8 cellular contexts compared by ENCODE assay signal in the genomic region with DNA sequence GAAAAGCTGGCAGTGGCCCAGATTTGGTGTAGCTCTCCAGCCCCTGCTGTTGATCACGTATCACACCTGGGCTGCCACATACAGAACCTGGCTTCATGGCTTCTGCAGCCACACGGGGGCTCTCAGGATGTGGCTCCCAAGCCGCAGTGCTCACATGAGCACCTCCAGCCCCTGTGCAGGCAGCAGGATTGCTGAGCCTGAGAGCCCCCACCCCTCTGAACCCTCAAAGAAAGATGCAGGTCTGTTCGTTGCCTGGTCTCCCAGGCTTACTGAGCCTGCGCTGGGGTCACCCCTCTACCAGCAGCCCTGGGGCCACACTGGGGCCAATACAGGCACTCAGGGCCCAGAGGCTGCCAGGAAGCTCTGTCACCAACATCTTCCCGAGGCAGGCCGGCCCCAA. TPM values are rescaled to one million over a fixed set of nuclear protein-coding genes. Genes with fewer than 3 reads are reported as not detected.
DNase-seq lines count a peak whose midpoint lies in the region; ATAC-seq, FAIRE-seq and TF ChIP-seq lines count a peak whose summit lies in the region.

No MANE protein-coding gene starts in this region.

- H3K27me3 Mint-ChIP-seq in T-cell (no peaks in the 10 kb centered on the region), H9 (ENCODE audit: low read depth) (peaks cover 12% of the 10 kb centered on the region)

- intact Hi-C loops in GM12878 (cut with micrococcal nuclease; ENCODE audit: unreplicated experiment) = loop anchor here (2.0 kb wide), 1 partner anchor 27 kb away; no protein-coding TSS in a partner anchor

- peaks cover 14% of the 10 kb centered on the region for H3K23me2 ChIP-seq in H9 (ENCODE audit: insufficient read length, low read depth, low read length, poor library complexity, severe bottlenecking)

- H2BK15ac ChIP-seq in H9 (ENCODE audit: low read depth, low read length) = no peak overlapping the region

- no peak for TF ChIP-seq RAD21 in GM12878 (IDR thresholded peaks at IDR 0.05; ENCODE audit: insufficient read depth, low read depth, low read length)

- H3K36me3 Mint-ChIP-seq in T-cell (peaks cover 18% of the 10 kb centered on the region), H9 (ENCODE audit: insufficient read depth in 1 of 3, low read depth in 3 of 3) (peaks cover 0 to 8% (median 2%) of the 10 kb centered on the region in 3 experiments; a peak in 5 of 7 replicates)

- H3K27ac ChIP-seq in GM12878 (ENCODE audit: control insufficient read depth, insufficient read depth) (peak overlapping the region; percentile 84), skin epidermis (peak overlapping the region in 20 of 21 experiments; percentile 34 to 95 (median 84)), H9 (ENCODE audit: insufficient read length, low read depth, low read length) (no peak overlapping the region)

- 41% methylated on average over 7 of the region's 7 CpGs for WGBS in GM12878 (ENCODE audit: insufficient coverage, insufficient replicate concordance, low lambda C conversion rate, missing lambda C conversion rate)
- WGBS in H9 (ENCODE audit: extremely low coverage, insufficient read length, low lambda C conversion rate) = no CpG with 5 or more reads among the region's 7 CpGs

- H3K9me3 Mint-ChIP-seq in T-cell (no peaks in the 10 kb centered on the region), H9 (no peaks in the 10 kb centered on the region)

- peaks cover 69% of the 10 kb centered on the region for H3K79me2 ChIP-seq in GM12878 (ENCODE audit: control insufficient read depth, insufficient read depth, low read length)
- H3K79me2 ChIP-seq in H9 (ENCODE audit: insufficient read depth, low read length) = peaks cover 2% of the 10 kb centered on the region; the same call in 1 of the 2 replicates

- no peak for TF ChIP-seq EP300 in GM12878 (IDR thresholded peaks at IDR 0.05; ENCODE audit: borderline replicate concordance in 1 of 2, control insufficient read depth in 1 of 2, low read depth in 2 of 2, low read length in 2 of 2)

- no peak overlapping the region for H4K91ac ChIP-seq in H9 (ENCODE audit: insufficient read length, low read depth, low read length)

- POLR2A ChIA-PET in T-cell (lab: Charles Lee) (interaction anchor here in 1 of 2 donors (1.9 kb wide), 1 partner anchor 62 kb away, joined by 4 read pairs; the partner anchor contains the start of gene POP4), GM12878 (lab: Charles Lee) (interaction anchor here (0.7 to 2.3 kb wide), 7 partner anchors 21 to 319 kb away, joined by 3 to 16 read pairs (median 5); partner anchors contain the start of genes C19orf12 and POP4)

- no peak overlapping the region for H3T11ph ChIP-seq in H9 (ENCODE audit: low read length)

- no peaks in the 10 kb centered on the region for H3K27me3 ChIP-seq in GM12878 (replicated peaks in 1 of 2; ENCODE audit: control insufficient read depth in 2 of 2, insufficient read depth in 2 of 2, low read length in 1 of 2)
- H3K27me3 ChIP-seq in H9 (ENCODE audit: insufficient read depth, low read length) = no peaks in the 10 kb centered on the region

- H2BK5ac ChIP-seq in H9 (ENCODE audit: insufficient read length, low read length) = no peak overlapping the region

- H2AFZ ChIP-seq in GM12878 (ENCODE audit: control insufficient read depth, low read depth, low read length) (no peak overlapping the region), H9 (ENCODE audit: low read length) (no peak overlapping the region)

- H3K4me2 ChIP-seq in GM12878 (ENCODE audit: control insufficient read depth, insufficient read depth) (peak overlapping the region; percentile 91), H9 (ENCODE audit: insufficient read depth, insufficient read length, low read length) (no peak overlapping the region)

- H3K27ac Mint-ChIP-seq in T-cell (peak overlapping the region; percentile 95 to 97), H9 (no peak overlapping the region)

- FAIRE-seq in GM12891 (lab: Jason Lieb, UNC) (peak; percentile 76), GM12878 (lab: Jason Lieb, UNC) (no peak)

- peak overlapping the region; percentile 88 to 93 (median 89) for H3K4me3 Mint-ChIP-seq in T-cell
- no peak overlapping the region for H3K4me3 Mint-ChIP-seq in H9

- H3K18ac ChIP-seq in H9 (ENCODE audit: insufficient read length, low read depth, low read length) = no peak overlapping the region

- in situ Hi-C loops in GM12878 (cut with MboI) = loop anchor here (10.0 kb wide), 1 partner anchor 53 kb away; no protein-coding TSS in a partner anchor

- CTCF ChIA-PET in T-cell (lab: Charles Lee) (interaction anchor here (0.7 to 4.2 kb wide), 13 partner anchors 12 to 62 kb away, joined by 3 to 42 read pairs (median 6); partner anchors contain the start of genes C19orf12 (in 1 of the 2) and POP4 (in 1 of the 2)), GM12878 (lab: Yijun Ruan, JAX) (interaction anchor here (0.9 to 6.5 kb wide), 7 partner anchors 10 to 92 kb away, joined by 3 to 111 read pairs (median 26); partner anchors contain the start of genes C19orf12 and POP4)

- H3K4me1 ChIP-seq in GM12878 (ENCODE audit: control insufficient read depth, insufficient read depth, low read length) (peaks cover 59% of the 10 kb centered on the region), H9 (ENCODE audit: insufficient read depth, low read length) (peaks cover 8% of the 10 kb centered on the region; the same call in 1 of the 2 replicates)

- no peaks in the 10 kb centered on the region for H4K20me1 ChIP-seq in GM12878 (ENCODE audit: control insufficient read depth, insufficient read depth)
- no peaks in the 10 kb centered on the region for H4K20me1 ChIP-seq in H9 (ENCODE audit: control insufficient read depth, insufficient read depth, insufficient read length)

- H3K56ac ChIP-seq in H9 (ENCODE audit: insufficient read length, low read depth, low read length) = no peak overlapping the region

- no TSS peak for BruUV-seq in GM12878 (replicated peaks; lab: Mats Ljungman, UMichigan)

- H3K4me1 Mint-ChIP-seq in T-cell (peaks cover 72 to 79% (median 73%) of the 10 kb centered on the region in 3 donors), H9 (peaks cover 11 to 20% of the 10 kb centered on the region in 2 experiments)

- DNase-seq in GM12891 (ENCODE audit: insufficient read length, low spot score) (no peak), T-cell (peak; percentile 38 to 80 (median 68)), GM12878 (ENCODE audit: low read depth, low spot score) (no peak), H9 (no peak)

- no peak overlapping the region for H2AK5ac ChIP-seq in H9 (ENCODE audit: insufficient read length, low read length)

- peaks cover 3% of the 10 kb centered on the region for H3K79me1 ChIP-seq in H9 (ENCODE audit: insufficient read depth, low read depth, low read length, poor library complexity, severe bottlenecking)

- H3K9me3 ChIP-seq in GM12878 (replicated peaks; ENCODE audit: control insufficient read depth, insufficient read depth, low read length) = no peaks in the 10 kb centered on the region
- no peaks in the 10 kb centered on the region for H3K9me3 ChIP-seq in H9 (ENCODE audit: control insufficient read depth, low read depth, low read length)

- TF ChIP-seq POLR2A in GM12891 (IDR thresholded peaks at IDR 0.05; ENCODE audit: low read depth, low read length) (no peak), GM12878 (IDR thresholded peaks at IDR 0.05; ENCODE audit: low read depth, low read length) (no peak; the same call in 1 of the 2 replicates)

- ATAC-seq in T-cell (replicated peaks in 1 of 4) (peak; percentile 53 to 64 (median 56)), GM12878 (peak; percentile 24), GM19397 (IDR thresholded peaks at IDR 0.05; ENCODE audit: unreplicated experiment) (no peak), GM18858 (IDR thresholded peaks at IDR 0.05; ENCODE audit: unreplicated experiment) (no peak), HG02571 (IDR thresholded peaks at IDR 0.05; ENCODE audit: unreplicated experiment) (no peak)

- H2BK12ac ChIP-seq in H9 (ENCODE audit: insufficient read length, low read depth, low read length) = no peak overlapping the region

- no peak overlapping the region for H4K5ac ChIP-seq in H9 (ENCODE audit: insufficient read length, low read depth, low read length)

- H3K14ac ChIP-seq in H9 (ENCODE audit: insufficient read depth, low read length) = no peak overlapping the region

- SMC1A ChIA-PET in GM12878 (lab: Charles Lee; ENCODE audit: uncharacterized antibody, unreplicated experiment) = interaction anchor here (0.7 to 4.7 kb wide), 14 partner anchors 8 to 200 kb away, joined by 3 to 42 read pairs (median 4); no protein-coding TSS in a partner anchor

- H2BK120ac ChIP-seq in H9 (ENCODE audit: low read depth, low read length, poor library complexity, severe bottlenecking) = no peak overlapping the region

- no peak overlapping the region for H2BK20ac ChIP-seq in H9 (ENCODE audit: low read depth, low read length, poor library complexity, severe bottlenecking)

- H4K8ac ChIP-seq in H9 (replicated peaks; ENCODE audit: insufficient read length, low read depth, low read length) = no peak overlapping the region

- no peaks in the 10 kb centered on the region; a peak in 2 of 4 replicates for H3K36me3 ChIP-seq in GM12878 (ENCODE audit: control insufficient read depth in 2 of 2, insufficient read depth in 2 of 2, low read length in 1 of 2)

- no peak overlapping the region for H3K23ac ChIP-seq in H9 (ENCODE audit: insufficient read length, low read depth, low read length)

- H3K9ac ChIP-seq in GM12878 (ENCODE audit: control insufficient read depth, insufficient read depth, low read length) (peak overlapping the region; percentile 69), H9 (ENCODE audit: extremely low read depth, insufficient read length, low read length) (no peak overlapping the region)

- peak; percentile 19 to 39 (median 33); a peak in 3 of 6 replicates for TF ChIP-seq CTCF in GM12878 (IDR thresholded peaks at IDR 0.05 in 2 of 3, conservative IDR thresholded peaks at IDR 0.05 in 1 of 3; ENCODE audit: control insufficient read depth in 2 of 3, extremely low read depth in 1 of 3, insufficient read depth in 1 of 3, low read depth in 3 of 3, low read length in 3 of 3)
- TF ChIP-seq CTCF in H9 (conservative IDR thresholded peaks at IDR 0.05) = no peak

- RAD21 ChIA-PET in GM12878 (lab: Charles Lee; ENCODE audit: unreplicated experiment) = interaction anchor here (1.0 to 5.3 kb wide), 3 partner anchors 47 to 61 kb away, joined by 3 to 78 read pairs (median 37); partner anchors contain the start of gene C19orf12

- H3K4ac ChIP-seq in H9 (ENCODE audit: low read depth, low read length) = no peak overlapping the region

- peak overlapping the region; percentile 92 for H3K4me3 ChIP-seq in GM12878
- peak overlapping the region in 2 of 7 experiments; percentile 68 to 79 for H3K4me3 ChIP-seq in skin epidermis

RNA-seq across cellular contexts. Expression of gene PLEKHF1, which starts 2.7 kb away (rescaled TPM):
- polyA plus RNA-seq in GM12891 (2012; ENCODE audit: low read depth, missing spikeins) = 5.1 TPM
- 10 to 100 TPM; 13.2 to 42.6 (median 34.5) TPM for total RNA-seq in T-cell
- total RNA-seq in GM12878 (2013; cell fraction: nucleolus; rRNA removed) = 27.3 and 32.2 TPM in 2 replicates
- total RNA-seq in GM12878 (2014; rRNA removed) = 18.6 and 20.2 TPM in 2 replicates
- total RNA-seq in GM12878 (2014; rRNA removed; fragmentation: Illumina TruSeq; extraction: Trizol) = 2.5 and 4.0 TPM in 2 replicates
- total RNA-seq in GM12878 (2021) = 17.6 and 19.1 TPM in 2 replicates
- 1.8 TPM for polyA plus RNA-seq in GM12878 (2011; ENCODE audit: low read depth)
- polyA plus RNA-seq in GM12878 (2011; rRNA removed) = 6.0 and 15.8 TPM in 2 replicates
- polyA plus RNA-seq in GM12878 (2011; cell fraction: cytosol; rRNA removed) = 25.9 and 36.4 TPM in 2 replicates
- 40.4 and 43.7 TPM in 2 replicates for polyA plus RNA-seq in GM12878 (2011; cell fraction: nucleus; rRNA removed)
- 6.0 and 11.1 TPM in 2 replicates for polyA plus RNA-seq in GM12878 (2012)
- polyA plus RNA-seq in GM12878 (2014; fragmentation: Illumina TruSeq; extraction: Trizol) = 0.19 and 2.4 TPM in 2 replicates
- under 1 TPM; 0.10 to 0.31 TPM for polyA plus RNA-seq in GM12878 (2014; fragmentation: Nextera tagmentation; extraction: Ambion mirVana)
- 20.3 and 23.0 TPM in 2 replicates for polyA plus RNA-seq in GM12878 (2014; rRNA removed)
- polyA plus RNA-seq in GM12878 (2016; fragmentation: Nextera tagmentation; extraction: Ambion mirVana) = 10 to 100 TPM; 14.8 to 19.5 TPM
- 11.6 and 26.6 TPM in 2 replicates for polyA minus RNA-seq in GM12878 (2011; rRNA and poly(A)+ RNA removed)
- 13.9 and 17.0 TPM in 2 replicates for polyA minus RNA-seq in GM12878 (2011; cell fraction: cytosol; rRNA and poly(A)+ RNA removed)
- polyA minus RNA-seq in GM12878 (2011; cell fraction: nucleus; rRNA and poly(A)+ RNA removed) = 19.7 and 32.3 TPM in 2 replicates
- total RNA-seq in H9 (2021) = 4.9 and 5.0 TPM in 2 replicates

RNA-seq across cellular contexts. Expression of gene C19orf12, which starts 47.1 kb away (rescaled TPM):
- 10.3 TPM for polyA plus RNA-seq in GM12891 (2012; ENCODE audit: low read depth, missing spikeins)
- total RNA-seq in T-cell (10 to 100 TPM; 25.1 to 38.7 (median 34.2) TPM), GM12878 (2014; rRNA removed) (20.4 and 21.9 TPM in 2 replicates), GM12878 (2014; rRNA removed; fragmentation: Illumina TruSeq; extraction: Trizol) (10.6 and 12.8 TPM in 2 replicates), GM12878 (2021) (20.9 and 21.6 TPM in 2 replicates), H9 (2021) (17.2 and 17.5 TPM in 2 replicates)
- 24.8 and 33.3 TPM in 2 replicates for total RNA-seq in GM12878 (2013; cell fraction: nucleolus; rRNA removed)
- 7.3 TPM for polyA plus RNA-seq in GM12878 (2011; ENCODE audit: low read depth)
- polyA plus RNA-seq in GM12878 (2011; rRNA removed) (23.5 and 24.9 TPM in 2 replicates), GM12878 (2014; fragmentation: Illumina TruSeq; extraction: Trizol) (8.2 and 12.5 TPM in 2 replicates), GM12878 (2014; fragmentation: Nextera tagmentation; extraction: Ambion mirVana) (1 to 10 TPM; 2.3 to 6.6 TPM), GM12878 (2014; rRNA removed) (19.6 and 22.6 TPM in 2 replicates), GM12878 (2016; fragmentation: Nextera tagmentation; extraction: Ambion mirVana) (10 to 100 TPM; 20.0 to 20.5 TPM)
- polyA plus RNA-seq in GM12878 (2011; cell fraction: cytosol; rRNA removed) = 22.2 and 29.7 TPM in 2 replicates
- 23.6 and 25.4 TPM in 2 replicates for polyA plus RNA-seq in GM12878 (2011; cell fraction: nucleus; rRNA removed)
- polyA plus RNA-seq in GM12878 (2012) = 13.2 and 14.9 TPM in 2 replicates
- polyA minus RNA-seq in GM12878 (2011; rRNA and poly(A)+ RNA removed) = 9.3 and 15.4 TPM in 2 replicates
- polyA minus RNA-seq in GM12878 (2011; cell fraction: cytosol; rRNA and poly(A)+ RNA removed) = 6.0 and 7.4 TPM in 2 replicates
- 5.3 and 8.3 TPM in 2 replicates for polyA minus RNA-seq in GM12878 (2011; cell fraction: nucleus; rRNA and poly(A)+ RNA removed)

Comparison
In these comparisons a context has a peak if more than half of its experiments do, and no peak if none do; other contexts are left out.
1. DNase-seq: peak in T-cell (34 of 34); none in GM12891 (single experiment), GM12878 (single experiment) and H9 (single experiment).
2. ATAC-seq: peak in T-cell (4 of 4) and GM12878 (single experiment); none in GM19397 (single experiment), GM18858 (single experiment) and HG02571 (single experiment).
3. H3K27ac Mint-ChIP-seq: peak in T-cell (2 of 2); none in H9 (0 of 3).
4. H3K4me3 Mint-ChIP-seq: peak in T-cell (3 of 3); none in H9 (0 of 2).